11 cellular contexts compared by ENCODE assay signal in genomic region chr6:16698163-16698533, GRCh38.
DNase-seq lines count a peak whose midpoint lies in the region; ATAC-seq, FAIRE-seq and TF ChIP-seq lines count a peak whose summit lies in the region.
"Had no signal": no experiment of that assay in that cellular context is flagged by ENCODE, and none has a peak within 500 bp of the region (broad histone marks: within the 10 kb centered on the region; RNA-seq: fewer than 3 reads in every experiment).

No MANE protein-coding gene starts in this region.

- intact Hi-C loops in posterior vena cava (cut with DNase I) = no loop called here

- peaks cover 22% of the 10 kb centered on the region for H3K4me1 ChIP-seq in effector memory CD4-positive, alpha-beta T cell (ENCODE audit: control insufficient read depth, insufficient read depth, low read length, poor library complexity, severe bottlenecking)

- no peak for TF ChIP-seq CTCF in progenitor cell of endocrine pancreas (IDR thresholded peaks at IDR 0.05; ENCODE audit: unreplicated experiment)

- peaks cover 9% of the 10 kb centered on the region for H3K36me3 Mint-ChIP-seq in progenitor cell of endocrine pancreas (ENCODE audit: insufficient read depth)

- no peaks in the 10 kb centered on the region for H3K27me3 ChIP-seq in effector memory CD4-positive, alpha-beta T cell (replicated peaks; ENCODE audit: control insufficient read depth, insufficient read depth, low read length, poor library complexity, severe bottlenecking)
- H3K27me3 ChIP-seq: esophagus muscularis mucosa had no signal

- H3K27me3 Mint-ChIP-seq in progenitor cell of endocrine pancreas = no peaks in the 10 kb centered on the region

- DNase-seq in NCI-H146 (lab: John Stamatoyannopoulos, UW) = peak; percentile 63
- DNase-seq in NCI-H146 treated with DMSO at 0.1 percent for 48 hours (lab: John Stamatoyannopoulos, UW; ENCODE audit: unreplicated experiment) = no peak
- peak; percentile 87 to 88 for DNase-seq in NCI-H526 (lab: John Stamatoyannopoulos, UW)
- DNase-seq in effector memory CD4-positive, alpha-beta T cell = no peak
- DNase-seq in progenitor cell of endocrine pancreas (ENCODE audit: low spot score, unreplicated experiment) = no peak
- DNase-seq in GM19239 (ENCODE audit: insufficient read length, low spot score) = no peak
- no peak for DNase-seq in posterior vena cava (ENCODE audit: low spot score)
- DNase-seq: ACHN, kidney had no signal

- H3K27ac ChIP-seq in effector memory CD4-positive, alpha-beta T cell (ENCODE audit: insufficient read depth, low read length, poor library complexity, severe bottlenecking) = peak overlapping the region; percentile 73

- no peak for FAIRE-seq in GM19239 (lab: Jason Lieb, UNC)
- FAIRE-seq: kidney had no signal

- H3K27ac Mint-ChIP-seq in progenitor cell of endocrine pancreas = peak overlapping the region; percentile 1

- H3K4me1 Mint-ChIP-seq in progenitor cell of endocrine pancreas (ENCODE audit: low read depth) = peaks cover 25% of the 10 kb centered on the region

- no peak for ATAC-seq in HG02884 (IDR thresholded peaks at IDR 0.05; ENCODE audit: unreplicated experiment)

- H3K36me3 ChIP-seq in effector memory CD4-positive, alpha-beta T cell (ENCODE audit: control insufficient read depth, insufficient read depth, low read length) = no peaks in the 10 kb centered on the region
- H3K36me3 ChIP-seq: esophagus muscularis mucosa had no signal

- H3K9me3 ChIP-seq in effector memory CD4-positive, alpha-beta T cell (ENCODE audit: control insufficient read depth, low read length) = no peaks in the 10 kb centered on the region
- H3K9me3 ChIP-seq: esophagus muscularis mucosa had no signal

- H3K4me3 ChIP-seq in effector memory CD4-positive, alpha-beta T cell (ENCODE audit: insufficient read depth, low read depth, low read length, poor library complexity, severe bottlenecking) = peak overlapping the region; percentile 18
- H3K4me3 ChIP-seq: esophagus muscularis mucosa had no signal

- peaks cover 4% of the 10 kb centered on the region for H3K9me3 Mint-ChIP-seq in progenitor cell of endocrine pancreas (ENCODE audit: low read depth)

- H3K4me3 Mint-ChIP-seq in progenitor cell of endocrine pancreas (ENCODE audit: low read depth) = no peak overlapping the region

Comparison
In these comparisons a context has a peak if more than half of its experiments do, and no peak if none do; other contexts are left out.
1. DNase-seq: peak in NCI-H146 (single experiment) and NCI-H526 (2 of 2); none in NCI-H146 treated with DMSO at 0.1 percent for 48 hours (single experiment), effector memory CD4-positive, alpha-beta T cell (0 of 3), progenitor cell of endocrine pancreas (single experiment), GM19239 (single experiment) and posterior vena cava (single experiment).